11 cellular contexts compared by ENCODE assay signal in genomic region chr12:67989184-67989965, GRCh38. TPM values are rescaled to one million over a fixed set of nuclear protein-coding genes. Genes with fewer than 3 reads are reported as not detected.
DNase-seq lines count a peak whose midpoint lies in the region; ATAC-seq and TF ChIP-seq lines count a peak whose summit lies in the region.
"Had no signal": no experiment of that assay in that cellular context is flagged by ENCODE, and none has a peak within 500 bp of the region (broad histone marks: within the 10 kb centered on the region; RNA-seq: fewer than 3 reads in every experiment).

TSS of gene IFNG-AS1 (plus strand) at chr12:67989447.

- WGBS in upper lobe of left lung, 2 donors: 35 to 41% methylated on average over 7 of the region's 7 CpGs

- TF ChIP-seq EP300 in upper lobe of left lung (IDR thresholded peaks at IDR 0.05): no peak

- H3K36me3 Mint-ChIP-seq in T-cell (no peaks in the 10 kb centered on the region), glutamatergic neuron (ENCODE audit: unreplicated experiment) (no peaks in the 10 kb centered on the region)

- TF ChIP-seq POLR2A in upper lobe of left lung (IDR thresholded peaks at IDR 0.05): no peak

- no peak for TF ChIP-seq CTCF in upper lobe of left lung (IDR thresholded peaks at IDR 0.05)
- TF ChIP-seq CTCF in glutamatergic neuron (IDR thresholded peaks at IDR 0.05; ENCODE audit: partially characterized antibody, unreplicated experiment): no peak

- no peaks in the 10 kb centered on the region for H3K9me3 ChIP-seq in upper lobe of left lung
- H3K9me3 ChIP-seq: colonic mucosa had no signal

- no peaks in the 10 kb centered on the region for H3K36me3 ChIP-seq in upper lobe of left lung
- H3K36me3 ChIP-seq: colonic mucosa had no signal

- CTCF ChIA-PET in T-cell (lab: Charles Lee): interaction anchor here (0.6 to 1.4 kb wide), 5 partner anchors 10 to 633 kb away, joined by 3 to 9 read pairs (median 5); no protein-coding TSS in a partner anchor

- H3K4me3 Mint-ChIP-seq in T-cell: peak within 1 kb of the TSS; percentile 74 to 82 (median 75)
- peak within 1 kb of the TSS; percentile 74 to 93 for H3K4me3 Mint-ChIP-seq in stimulated activated naive CD8-positive, alpha-beta T cell treated with anti-CD3 and anti-CD28 coated beads, Interleukin-15, amount 100 ng/mL, for 72 hours
- H3K4me3 Mint-ChIP-seq in glutamatergic neuron (ENCODE audit: unreplicated experiment): no peak within 1 kb of the TSS

- peaks cover 0 to 3% (median 0%) of the 10 kb centered on the region in 3 donors for H3K9me3 Mint-ChIP-seq in T-cell
- H3K9me3 Mint-ChIP-seq in stimulated activated naive CD8-positive, alpha-beta T cell treated with anti-CD3 and anti-CD28 coated beads, Interleukin-15, amount 100 ng/mL, for 72 hours: peaks cover 10% of the 10 kb centered on the region in 2 donors
- no peaks in the 10 kb centered on the region for H3K9me3 Mint-ChIP-seq in glutamatergic neuron (ENCODE audit: unreplicated experiment)

- H3K4me1 ChIP-seq in upper lobe of left lung: no peaks in the 10 kb centered on the region
- H3K4me1 ChIP-seq: colonic mucosa had no signal

- peak; percentile 45 for DNase-seq in activated gamma-delta T cell treated with Interleukin-2 at 50 U/mL for 16 hours
- no peak for DNase-seq in activated gamma-delta T cell (lab: John Stamatoyannopoulos, UW)
- peak in 27 of 34 experiments; percentile 4 to 32 (median 14) for DNase-seq in T-cell
- peak in 1 of 2 donors; percentile 47 for DNase-seq in stimulated activated naive CD8-positive, alpha-beta T cell treated with anti-CD3 and anti-CD28 coated beads, Interleukin-15, amount 100 ng/mL, for 72 hours
- no peak for DNase-seq in NCI-H1694 treated with DMSO at 0.1 percent for 48 hours (lab: John Stamatoyannopoulos, UW)
- DNase-seq in upper lobe of left lung: no peak
- DNase-seq in glutamatergic neuron: no peak
- DNase-seq: activated CD4-positive, alpha-beta T cell treated with anti-CD3 and anti-CD28 coated beads for 48 hours; colonic mucosa had no signal

- ATAC-seq in HG02642 (IDR thresholded peaks at IDR 0.05; ENCODE audit: poor library complexity, unreplicated experiment) (peak; percentile 54), T-cell (replicated peaks in 1 of 4) (peak in 3 of 4 experiments; percentile 51 to 66 (median 64)), upper lobe of left lung (ENCODE audit: low FRiP score in 2 of 2) (no peak)
- ATAC-seq in stimulated activated naive CD8-positive, alpha-beta T cell treated with anti-CD3 and anti-CD28 coated beads, Interleukin-15, amount 100 ng/mL, for 72 hours: peak; percentile 41

- H3K27me3 Mint-ChIP-seq in T-cell (no peaks in the 10 kb centered on the region), glutamatergic neuron (ENCODE audit: unreplicated experiment) (no peaks in the 10 kb centered on the region)
- no peaks in the 10 kb centered on the region for H3K27me3 Mint-ChIP-seq in stimulated activated naive CD8-positive, alpha-beta T cell treated with anti-CD3 and anti-CD28 coated beads, Interleukin-15, amount 100 ng/mL, for 72 hours
- H3K27me3 Mint-ChIP-seq: progenitor cell of endocrine pancreas had no signal

- POLR2A ChIA-PET in T-cell (lab: Charles Lee): interaction anchor here in 1 of 2 donors (0.9 kb wide), 1 partner anchor 169 kb away, joined by 7 read pairs; no protein-coding TSS in a partner anchor

- H3K27ac Mint-ChIP-seq in T-cell (peak within 1 kb of the TSS; percentile 88 to 92), glutamatergic neuron (ENCODE audit: unreplicated experiment) (no peak within 1 kb of the TSS)
- H3K27ac Mint-ChIP-seq in stimulated activated naive CD8-positive, alpha-beta T cell treated with anti-CD3 and anti-CD28 coated beads, Interleukin-15, amount 100 ng/mL, for 72 hours: peak within 1 kb of the TSS; percentile 91 to 93
- H3K27ac Mint-ChIP-seq: progenitor cell of endocrine pancreas had no signal

- no peak within 1 kb of the TSS for H3K4me3 ChIP-seq in upper lobe of left lung
- H3K4me3 ChIP-seq: colonic mucosa had no signal

- no peaks in the 10 kb centered on the region for H3K27me3 ChIP-seq in upper lobe of left lung
- H3K27me3 ChIP-seq: colonic mucosa had no signal

- H3K4me1 Mint-ChIP-seq in T-cell: peaks cover 37 to 51% (median 40%) of the 10 kb centered on the region in 3 donors
- peaks cover 41% of the 10 kb centered on the region for H3K4me1 Mint-ChIP-seq in stimulated activated naive CD8-positive, alpha-beta T cell treated with anti-CD3 and anti-CD28 coated beads, Interleukin-15, amount 100 ng/mL, for 72 hours
- H3K4me1 Mint-ChIP-seq in glutamatergic neuron (ENCODE audit: low read depth, unreplicated experiment): peaks cover 25% of the 10 kb centered on the region

- H3K27ac ChIP-seq in upper lobe of left lung: no peak within 1 kb of the TSS
- H3K27ac ChIP-seq: colonic mucosa had no signal

RNA-seq across cellular contexts. Expression of gene IFNG-AS1, which starts in this region (rescaled TPM):
- total RNA-seq in T-cell: 1 to 10 TPM; 1.2 to 6.2 (median 3.3) TPM
- total RNA-seq in upper lobe of left lung: 1 to 10 TPM in 2 of 6 donors, under 1 TPM in 2, not detected in 2; 0.17 to 5.2 (median 1.7) TPM
- not detected for total RNA-seq in glutamatergic neuron (ENCODE audit: unreplicated experiment)
- total RNA-seq: colonic mucosa, progenitor cell of endocrine pancreas had no signal

Comparison
In these comparisons a context has a peak if more than half of its experiments do, and no peak if none do; other contexts are left out.
1. DNase-seq: peak in activated gamma-delta T cell treated with Interleukin-2 at 50 U/mL for 16 hours (single experiment) and T-cell (27 of 34); none in activated gamma-delta T cell (single experiment), NCI-H1694 treated with DMSO at 0.1 percent for 48 hours (single experiment), upper lobe of left lung (0 of 2) and glutamatergic neuron (single experiment).
2. ATAC-seq: peak in HG02642 (single experiment), T-cell (3 of 4) and stimulated activated naive CD8-positive, alpha-beta T cell treated with anti-CD3 and anti-CD28 coated beads, Interleukin-15, amount 100 ng/mL, for 72 hours (single experiment); none in upper lobe of left lung (0 of 2).